20 cellular contexts compared by ENCODE assay signal in the genomic region with DNA sequence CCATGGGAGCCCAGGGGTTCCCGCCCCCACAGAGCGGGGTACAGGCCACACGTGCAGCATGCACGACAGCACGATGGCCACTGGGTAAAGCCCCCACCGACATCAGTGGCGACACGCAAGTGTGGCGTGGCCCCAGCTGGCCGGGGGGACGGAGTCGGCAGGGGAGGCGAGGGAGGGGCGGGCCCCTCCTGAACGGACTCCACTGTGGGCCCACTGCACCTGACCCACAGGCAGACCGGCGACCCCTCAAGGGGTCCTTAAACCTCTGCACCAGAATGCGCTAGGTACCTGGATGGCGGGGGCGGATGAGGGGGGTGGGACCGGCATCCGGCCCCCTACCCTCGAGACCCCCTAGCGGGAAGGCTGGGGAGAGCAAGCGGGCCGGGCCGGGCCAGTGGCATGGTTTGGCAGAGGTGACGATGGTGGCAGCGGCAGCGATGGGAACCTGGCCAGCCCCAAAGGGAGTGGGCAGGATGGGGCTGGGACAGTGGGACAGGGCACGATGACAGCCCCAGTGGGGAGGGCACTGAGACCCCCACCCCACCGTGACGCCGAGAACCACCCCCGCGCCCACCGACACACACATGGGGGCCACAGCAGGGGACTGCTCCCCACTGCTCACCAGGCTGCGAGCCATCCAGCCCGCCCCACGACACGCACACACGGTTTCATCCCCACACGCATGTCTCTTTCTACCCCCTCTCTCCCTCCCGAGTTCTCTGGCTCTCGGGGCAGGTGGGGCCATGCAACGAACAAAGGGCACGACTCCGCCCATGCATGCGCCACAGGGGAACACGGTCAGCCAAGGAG.
"Had no signal": no experiment of that assay in that cellular context is flagged by ENCODE, and none has a peak within 500 bp of the region (broad histone marks: within the 10 kb centered on the region; RNA-seq: fewer than 3 reads in every experiment).

No MANE protein-coding gene starts in this region.

- H3K36me3 Mint-ChIP-seq: memory B cell had no signal

- H3K27ac ChIP-seq: body of pancreas, dorsolateral prefrontal cortex, epithelial cell of prostate, left lung, thoracic aorta had no signal

- DNase-seq: activated CD4-positive, alpha-beta memory T cell treated with anti-CD3 and anti-CD28 coated beads, Interleukin-2, amount 10 ng/mL, durations not matched to agents 7 days and 5 days; activated CD4-positive, alpha-beta T cell treated with anti-CD3 and anti-CD28 coated beads for 48 hours; activated CD4-positive, CD25-positive, alpha-beta regulatory T cell; activated CD8-positive, alpha-beta memory T cell treated with anti-CD3 and anti-CD28 coated beads, Interleukin-2, amount 10 ng/mL, durations not matched to agents 7 days and 5 days; activated naive CD4-positive, alpha-beta T cell treated with Interleukin-2 at 50 U/mL for 16 hours; activated naive CD8-positive, alpha-beta T cell treated with anti-CD3 and anti-CD28 coated beads, Interleukin-2, amount 10 ng/mL, durations not matched to agents 7 days and 5 days; amygdala; body of pancreas; caudate nucleus; dorsolateral prefrontal cortex; naive B cell; retina; stimulated activated CD4-positive, alpha-beta T cell treated with anti-CD3 and anti-CD28 coated beads, Interleukin-2, amount 100 ng/mL, for 48 hours; T-helper 1 cell; T1000 had no signal

- H3K4me3 ChIP-seq: body of pancreas, dorsolateral prefrontal cortex, left lung, mucosa of descending colon, thoracic aorta had no signal

- H3K9me3 ChIP-seq: body of pancreas, thoracic aorta had no signal

- ATAC-seq: activated CD8-positive, alpha-beta memory T cell treated with anti-CD3 and anti-CD28 coated beads, Interleukin-2, amount 10 ng/mL, durations not matched to agents 7 days and 5 days; body of pancreas; left lung; mucosa of descending colon had no signal

- H3K4me1 Mint-ChIP-seq: activated CD4-positive, alpha-beta memory T cell treated with anti-CD3 and anti-CD28 coated beads, Interleukin-2, amount 10 ng/mL, durations not matched to agents 7 days and 5 days; activated CD8-positive, alpha-beta memory T cell treated with anti-CD3 and anti-CD28 coated beads, Interleukin-2, amount 10 ng/mL, durations not matched to agents 7 days and 5 days; activated naive CD8-positive, alpha-beta T cell treated with anti-CD3 and anti-CD28 coated beads, Interleukin-2, amount 10 ng/mL, durations not matched to agents 7 days and 5 days; memory B cell had no signal

- H3K27ac Mint-ChIP-seq: activated CD4-positive, alpha-beta memory T cell treated with anti-CD3 and anti-CD28 coated beads, Interleukin-2, amount 10 ng/mL, durations not matched to agents 7 days and 5 days; activated naive CD8-positive, alpha-beta T cell treated with anti-CD3 and anti-CD28 coated beads, Interleukin-2, amount 10 ng/mL, durations not matched to agents 7 days and 5 days; memory B cell; naive B cell had no signal

- H3K27me3 Mint-ChIP-seq: memory B cell had no signal

- H3K4me1 ChIP-seq: left lung had no signal

- H3K4me3 Mint-ChIP-seq: activated CD4-positive, alpha-beta memory T cell treated with anti-CD3 and anti-CD28 coated beads, Interleukin-2, amount 10 ng/mL, durations not matched to agents 7 days and 5 days; activated CD8-positive, alpha-beta memory T cell treated with anti-CD3 and anti-CD28 coated beads, Interleukin-2, amount 10 ng/mL, durations not matched to agents 7 days and 5 days; activated naive CD8-positive, alpha-beta T cell treated with anti-CD3 and anti-CD28 coated beads, Interleukin-2, amount 10 ng/mL, durations not matched to agents 7 days and 5 days; memory B cell; naive B cell had no signal

- H3K36me3 ChIP-seq: left lung, thoracic aorta had no signal
